ENCODE assay signal across 24 cellular contexts in genomic region chr16:88120812-88121211, GRCh38.
DNase-seq lines count a peak whose midpoint lies in the region; ATAC-seq, FAIRE-seq and TF ChIP-seq lines count a peak whose summit lies in the region.
"Had no signal": no experiment of that assay in that cellular context is flagged by ENCODE, and none has a peak within 500 bp of the region (broad histone marks: within the 10 kb centered on the region; RNA-seq: fewer than 3 reads in every experiment).

No MANE protein-coding gene starts in this region.

- FAIRE-seq in kidney (lab: Jason Lieb, UNC) (no peak), HepG2 (lab: Jason Lieb, UNC) (no peak)
- FAIRE-seq: A204.1, D721Med, GM19239, H1 had no signal

- TF ChIP-seq POLR2A in HepG2 (IDR thresholded peaks at IDR 0.05; ENCODE audit: insufficient read depth in 1 of 2, low read depth in 2 of 2, low read length in 2 of 2) = no peak
- no peak for TF ChIP-seq POLR2A in erythroblast (IDR thresholded peaks at IDR 0.05; ENCODE audit: low read length)

- WGBS in HepG2 (ENCODE audit: low lambda C conversion rate) = 69% methylated on average over 14 of the region's 18 CpGs
- WGBS in mammary epithelial cell (ENCODE audit: low coverage, missing lambda C conversion rate) = 96% methylated on average over 4 of the region's 18 CpGs

- ATAC-seq in Right ventricle myocardium inferior (no peak), HepG2 (no peak)
- ATAC-seq: GM12878, HCT116 had no signal

- TF ChIP-seq RAD21 in Ishikawa (IDR thresholded peaks at IDR 0.05; ENCODE audit: low read depth) = no peak
- no peak for TF ChIP-seq RAD21 in HepG2 (CRISPR knock-in tag; IDR thresholded peaks at IDR 0.05)

- H4K20me1 ChIP-seq in HepG2 (ENCODE audit: insufficient read depth, low read length) (no peaks in the 10 kb centered on the region), mammary epithelial cell (ENCODE audit: insufficient read depth, low read length) (no peaks in the 10 kb centered on the region)
- H4K20me1 ChIP-seq: BLaER1 treated with 17β-estradiol and CSF1 and Interleukin-3, amounts not matched to agents 10 nM and 100 nM had no signal

- CTCF ChIA-PET in HepG2 (lab: Yijun Ruan, JAX; ENCODE audit: low intra/inter-chr PET ratio, low total read pairs) (no interaction called here), mammary epithelial cell (lab: Charles Lee; ENCODE audit: low non-redundant PET) (no interaction called here)

- POLR2A ChIA-PET in HepG2 (lab: Yijun Ruan, JAX) = no interaction called here

- H3K27me3 ChIP-seq in cardiac muscle cell (no peaks in the 10 kb centered on the region), HepG2 (ENCODE audit: control insufficient read depth in 1 of 2, insufficient read depth in 2 of 2, low read length in 2 of 2) (peaks cover 8 to 42% of the 10 kb centered on the region in 2 experiments), mammary epithelial cell (ENCODE audit: insufficient read depth, low read length) (no peaks in the 10 kb centered on the region)
- H3K27me3 ChIP-seq: BE2C had no signal

- H3K36me3 ChIP-seq in cardiac muscle cell (no peaks in the 10 kb centered on the region), kidney (ENCODE audit: control insufficient read depth in 1 of 2, insufficient read depth in 2 of 2, low read length in 2 of 2) (no peaks in the 10 kb centered on the region), HepG2 (replicated peaks in 1 of 2; ENCODE audit: control insufficient read depth in 1 of 2, insufficient read depth in 2 of 2, low read length in 2 of 2) (no peaks in the 10 kb centered on the region), mammary epithelial cell (ENCODE audit: insufficient read depth, low read length) (no peaks in the 10 kb centered on the region)
- H3K36me3 ChIP-seq: BE2C; BLaER1 treated with 17β-estradiol and CSF1 and Interleukin-3, amounts not matched to agents 10 nM and 100 nM had no signal

- H3K9ac ChIP-seq in kidney (ENCODE audit: low read length in 2 of 2) = no peak overlapping the region
- H3K9ac ChIP-seq in HepG2 (ENCODE audit: insufficient read depth, low read depth, low read length) = no peak overlapping the region
- no peak overlapping the region for H3K9ac ChIP-seq in mammary epithelial cell (ENCODE audit: insufficient read depth, low read length)
- H3K9ac ChIP-seq: BLaER1 treated with 17β-estradiol and CSF1 and Interleukin-3, amounts not matched to agents 10 nM and 100 nM; GM23248 had no signal

- TF ChIP-seq EP300 in Ishikawa (IDR thresholded peaks at IDR 0.05; ENCODE audit: borderline replicate concordance) = no peak
- no peak for TF ChIP-seq EP300 in HepG2 (IDR thresholded peaks at IDR 0.05; ENCODE audit: low read depth in 2 of 2, low read length in 2 of 2)
- no peak for TF ChIP-seq EP300 in HepG2 (CRISPR knock-in tag; IDR thresholded peaks at IDR 0.05; ENCODE audit: borderline replicate concordance)

- H3K4me1 ChIP-seq in cardiac muscle cell (ENCODE audit: low read depth) (no peaks in the 10 kb centered on the region), kidney (ENCODE audit: control insufficient read depth in 1 of 2, insufficient read depth in 1 of 2, low read depth in 1 of 2, low read length in 2 of 2) (no peaks in the 10 kb centered on the region), HepG2 (ENCODE audit: insufficient read depth, low read length) (peaks cover 29% of the 10 kb centered on the region), mammary epithelial cell (ENCODE audit: insufficient read depth, low read length) (peaks cover 23% of the 10 kb centered on the region)
- H3K4me1 ChIP-seq: BE2C had no signal

- no peak for TF ChIP-seq CTCF in cardiac muscle cell (IDR thresholded peaks at IDR 0.05; ENCODE audit: low read depth, low read length)
- TF ChIP-seq CTCF in kidney (IDR thresholded peaks at IDR 0.05; ENCODE audit: borderline replicate concordance, extremely low read depth, insufficient read depth) = no peak
- TF ChIP-seq CTCF in HepG2 (CRISPR knock-in tag; IDR thresholded peaks at IDR 0.05) = no peak
- TF ChIP-seq CTCF in mammary epithelial cell (conservative IDR thresholded peaks at IDR 0.05 in 1 of 2, IDR thresholded peaks at IDR 0.05 in 1 of 2; ENCODE audit: extremely low read depth in 1 of 2, insufficient read depth in 1 of 2, low read depth in 1 of 2, low read length in 2 of 2) = no peak

- DNase-seq in cardiac muscle cell (ENCODE audit: low read depth in 1 of 2, low spot score in 1 of 2) (no peak), Right ventricle myocardium inferior (ENCODE audit: missing footprints) (no peak), kidney (peak; percentile 46), posterior vena cava (ENCODE audit: low spot score) (peak; percentile 68), HepG2 (ENCODE audit: low spot score) (no peak), mammary epithelial cell (no peak), erythroblast (lab: John Stamatoyannopoulos, UW) (no peak)
- DNase-seq: BE2C; CD4-positive, alpha-beta T cell; DMS 273 treated with DMSO at 0.1 percent for 48 hours; DMS79; EL; GDM1; GM23248; H9 had no signal

- no peaks in the 10 kb centered on the region for H3K9me3 ChIP-seq in cardiac muscle cell (ENCODE audit: low read depth)
- H3K9me3 ChIP-seq in kidney (ENCODE audit: control insufficient read depth in 1 of 2, low read length in 2 of 2) = no peaks in the 10 kb centered on the region
- no peaks in the 10 kb centered on the region for H3K9me3 ChIP-seq in HepG2 (ENCODE audit: low read length)
- H3K9me3 ChIP-seq in mammary epithelial cell (replicated peaks; ENCODE audit: insufficient read depth, low read length) = no peaks in the 10 kb centered on the region
- H3K9me3 ChIP-seq: BE2C; BLaER1 treated with 17β-estradiol and CSF1 and Interleukin-3, amounts not matched to agents 10 nM and 100 nM had no signal

- H3K4me3 ChIP-seq in cardiac muscle cell (no peak overlapping the region), kidney (ENCODE audit: low read length in 2 of 2) (no peak overlapping the region), HepG2 (replicated peaks in 1 of 3; ENCODE audit: insufficient read depth in 1 of 3, low read depth in 2 of 3, low read length in 3 of 3) (no peak overlapping the region), mammary epithelial cell (replicated peaks in 1 of 3; ENCODE audit: insufficient read depth in 1 of 3, low read depth in 2 of 3, low read length in 3 of 3) (no peak overlapping the region)
- H3K4me3 ChIP-seq: BLaER1 treated with 17β-estradiol and CSF1 and Interleukin-3, amounts not matched to agents 10 nM and 100 nM; GM12878; GM23248 had no signal

- intact Hi-C loops in Right ventricle myocardium inferior (cut with DNase I) (no loop called here), kidney (cut with DNase I) (no loop called here), posterior vena cava (cut with DNase I) (no loop called here), HepG2 (cut with micrococcal nuclease; ENCODE audit: unreplicated experiment) (no loop called here), mammary epithelial cell (cut with micrococcal nuclease) (no loop called here)

- dilution Hi-C loops in mammary epithelial cell (cut with HindIII; ENCODE audit: low sequenced_read_pairs) = no loop called here

- H3K27ac ChIP-seq in cardiac muscle cell (peak overlapping the region; percentile 75), kidney (ENCODE audit: low read depth in 2 of 2, low read length in 2 of 2) (no peak overlapping the region), HepG2 (ENCODE audit: extremely low read length, insufficient read depth, low read length) (no peak overlapping the region), mammary epithelial cell (ENCODE audit: insufficient read depth, low read depth, low read length) (no peak overlapping the region)
- H3K27ac ChIP-seq: 22Rv1, GM23248 had no signal

- H2AFZ ChIP-seq in HepG2 (ENCODE audit: low read length) (no peak overlapping the region), mammary epithelial cell (ENCODE audit: low read depth, low read length) (no peak overlapping the region)
- H2AFZ ChIP-seq: GM23248 had no signal

- H3K79me2 ChIP-seq in HepG2 (ENCODE audit: insufficient read depth, low read length) = no peaks in the 10 kb centered on the region
- H3K79me2 ChIP-seq in mammary epithelial cell (ENCODE audit: insufficient read depth, low read length) = no peaks in the 10 kb centered on the region

- BruUV-seq in HepG2 (replicated peaks; lab: Mats Ljungman, UMichigan) = no TSS peak
- no TSS peak for BruUV-seq in mammary epithelial cell (replicated peaks; lab: Mats Ljungman, UMichigan)

- H3K4me2 ChIP-seq in HepG2 (ENCODE audit: low read depth, low read length) (no peak overlapping the region), mammary epithelial cell (ENCODE audit: insufficient read depth, low read depth, low read length) (no peak overlapping the region)

- in situ Hi-C loops in HepG2 (cut with HindIII; ENCODE audit: extremely low pct_ligation_motif_present, low pct_unique_long_range_greater_than_20kb) = no loop called here
- in situ Hi-C loops in mammary epithelial cell (cut with MboI; ENCODE audit: low sequenced_read_pairs in 2 of 2) = no loop called here

TF ChIP-seq in Ishikawa, 13 proteins besides CTCF, POLR2A, EP300 and RAD21 (continues in another document):
- TF ChIP-seq TAF1 (IDR thresholded peaks at IDR 0.05; ENCODE audit: low read depth) = no peak
- TF ChIP-seq, protein P1, sequence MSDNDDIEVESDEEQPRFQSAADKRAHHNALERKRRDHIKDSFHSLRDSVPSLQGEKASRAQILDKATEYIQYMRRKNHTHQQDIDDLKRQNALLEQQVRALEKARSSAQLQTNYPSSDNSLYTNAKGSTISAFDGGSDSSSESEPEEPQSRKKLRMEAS (IDR thresholded peaks at IDR 0.05) = peak; percentile 1; the same call in 1 of the 2 replicates
- TF ChIP-seq ZBTB7A (IDR thresholded peaks at IDR 0.05; ENCODE audit: low read depth) = no peak
- no peak for TF ChIP-seq TEAD4 (IDR thresholded peaks at IDR 0.05)

TF ChIP-seq in HepG2, 621 proteins besides CTCF, POLR2A, EP300 and RAD21 (continues in another document):
- TF ChIP-seq AGO2 (optimal IDR thresholded peaks at IDR 0.05; ENCODE audit: low read depth, low read length) (no peak), ZNF496 (CRISPR knock-in tag; IDR thresholded peaks at IDR 0.05; ENCODE audit: insufficient replicate concordance) (no peak), PRMT3 (CRISPR knock-in tag; IDR thresholded peaks at IDR 0.05; ENCODE audit: borderline replicate concordance, low read depth) (no peak), ZFP90 (CRISPR knock-in tag; IDR thresholded peaks at IDR 0.05; ENCODE audit: borderline replicate concordance) (no peak)

Comparison
In these comparisons a context has a peak if more than half of its experiments do, and no peak if none do; other contexts are left out.
1. DNase-seq: peak in kidney (single experiment) and posterior vena cava (single experiment); none in cardiac muscle cell (0 of 2), Right ventricle myocardium inferior (single experiment), HepG2 (single experiment), mammary epithelial cell (single experiment) and erythroblast (0 of 2).